In genomic region chr15:83561661-83562060, GRCh38 we compare ENCODE assay signal across 17 cellular contexts.
"Had no signal": no experiment of that assay in that cellular context is flagged by ENCODE, and none has a peak within 500 bp of the region (broad histone marks: within the 10 kb centered on the region; RNA-seq: fewer than 3 reads in every experiment).

No MANE protein-coding gene starts in this region.

- H3K27ac ChIP-seq: cardiac muscle cell, epithelial cell of prostate, heart left ventricle, left ventricle myocardium inferior, right atrium auricular region, tibial nerve, uterus had no signal

- ATAC-seq: activated CD4-positive, alpha-beta T cell treated with anti-CD3 and anti-CD28 coated beads for 36 hours; activated CD8-positive, alpha-beta memory T cell treated with anti-CD3 and anti-CD28 coated beads, Interleukin-2, amount 10 ng/mL, durations not matched to agents 7 days and 5 days; heart left ventricle had no signal

- DNase-seq: activated CD4-positive, alpha-beta memory T cell treated with anti-CD3 and anti-CD28 coated beads, Interleukin-2, amount 10 ng/mL, durations not matched to agents 7 days and 5 days; activated CD4-positive, alpha-beta T cell treated with anti-CD3 and anti-CD28 coated beads for 36 hours; activated CD8-positive, alpha-beta memory T cell treated with anti-CD3 and anti-CD28 coated beads, Interleukin-2, amount 10 ng/mL, durations not matched to agents 7 days and 5 days; activated naive CD8-positive, alpha-beta T cell treated with anti-CD3 and anti-CD28 coated beads for 36 hours; amniotic stem cell; dermis blood vessel endothelial cell; heart left ventricle; kidney; left ventricle myocardium inferior; occipital lobe; stimulated activated CD4-positive, alpha-beta T cell treated with anti-CD3 and anti-CD28 coated beads, Interleukin-2, amount 100 ng/mL, for 24 hours; stimulated activated naive CD4-positive, alpha-beta T cell treated with Interleukin-2 at 50 U/mL for 16 hours; uterus had no signal

- H3K4me1 ChIP-seq: heart left ventricle, left ventricle myocardium inferior, right atrium auricular region, tibial nerve, uterus had no signal

- H3K27me3 ChIP-seq: cardiac muscle cell, right atrium auricular region, tibial nerve, uterus had no signal
